ENCODE assay signal across 10 cellular contexts in the genomic region with DNA sequence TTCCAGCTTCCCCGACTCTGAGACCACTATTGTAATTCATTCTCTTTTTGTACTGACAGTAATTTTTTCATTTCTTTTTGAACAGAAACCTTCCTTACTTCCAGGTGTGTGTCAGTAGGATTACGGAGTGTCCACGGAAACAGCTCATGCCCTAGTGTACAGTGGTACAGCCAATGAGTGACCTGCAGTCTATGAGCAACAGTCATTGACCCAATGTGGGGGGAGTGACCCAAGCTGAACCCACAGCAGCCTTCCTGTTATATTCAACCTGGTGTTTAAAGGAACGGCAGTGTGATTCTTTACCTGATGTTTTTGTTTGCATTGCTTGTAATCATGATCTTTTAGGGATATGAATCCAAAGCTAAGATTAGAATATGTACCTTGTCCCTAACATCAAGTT. TPM values are rescaled to one million over a fixed set of nuclear protein-coding genes. Genes with fewer than 3 reads are reported as not detected.
"Had no signal": no experiment of that assay in that cellular context is flagged by ENCODE, and none has a peak within 500 bp of the region (broad histone marks: within the 10 kb centered on the region; RNA-seq: fewer than 3 reads in every experiment).

No MANE protein-coding gene starts in this region.

- DNase-seq: IMR-90, KBM-7, KG1 had no signal

- H3K4me3 Mint-ChIP-seq: IgD-negative memory B cell had no signal

- H3K9me3 Mint-ChIP-seq: IgD-negative memory B cell had no signal

- H3K27me3 Mint-ChIP-seq: IgD-negative memory B cell had no signal

- H3K27ac ChIP-seq: HL-60 had no signal

- H3K4me3 ChIP-seq: K562 had no signal

- H3K4me1 Mint-ChIP-seq: IgD-negative memory B cell had no signal

- ATAC-seq: HepG2, K562 had no signal

- H3K27ac Mint-ChIP-seq: IgD-negative memory B cell had no signal

- H3K36me3 Mint-ChIP-seq: IgD-negative memory B cell had no signal

- FAIRE-seq: HepG2, HTR-8/SVneo, K562 had no signal

RNA-seq across cellular contexts. Expression of a gene that starts 1.2 kb away (rescaled TPM):
- total RNA-seq: HepG2, HT-29, HT1080, IMR-90, K562 had no signal

RNA-seq across cellular contexts. Expression of a gene that starts 27.5 kb away (rescaled TPM):
- total RNA-seq: HepG2, HT-29, HT1080, IMR-90, K562 had no signal

RNA-seq across cellular contexts. Expression of a gene that starts 35.0 kb away (rescaled TPM):
- total RNA-seq: HepG2, HT-29, K562 had no signal
